ENCODE assay signal across 22 cellular contexts in the genomic region with DNA sequence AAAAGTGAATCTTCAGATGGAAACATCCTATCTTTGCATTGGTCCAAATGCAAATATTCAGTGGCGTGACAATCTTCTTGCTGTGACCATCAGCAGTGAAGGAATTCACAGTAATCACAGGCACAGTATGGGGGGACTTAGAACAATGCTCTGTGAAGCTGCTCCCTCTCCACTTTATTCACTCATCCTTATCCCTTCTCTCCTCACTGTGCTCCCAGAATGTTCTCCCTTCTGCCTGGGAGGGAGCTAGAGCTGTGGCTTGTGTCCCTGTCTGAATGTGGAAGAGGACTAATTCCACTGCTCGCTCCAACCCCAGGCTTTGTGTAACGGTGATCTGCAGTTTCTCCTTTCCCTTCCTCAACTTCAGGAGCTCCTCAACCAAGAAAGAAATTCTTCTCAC.
DNase-seq lines count a peak whose midpoint lies in the region; ATAC-seq and TF ChIP-seq lines count a peak whose summit lies in the region.
"Had no signal": no experiment of that assay in that cellular context is flagged by ENCODE, and none has a peak within 500 bp of the region (broad histone marks: within the 10 kb centered on the region; RNA-seq: fewer than 3 reads in every experiment).

No MANE protein-coding gene starts in this region.

- H3K23me2 ChIP-seq in H9 (ENCODE audit: insufficient read length, low read depth, low read length, poor library complexity, severe bottlenecking) = no peaks in the 10 kb centered on the region

- H2BK120ac ChIP-seq in H9 (ENCODE audit: low read depth, low read length, poor library complexity, severe bottlenecking) = no peak overlapping the region

- H4K91ac ChIP-seq in H9 (ENCODE audit: insufficient read length, low read depth, low read length) = no peak overlapping the region

- no peak overlapping the region for H2BK20ac ChIP-seq in H9 (ENCODE audit: low read depth, low read length, poor library complexity, severe bottlenecking)

- H3K4me3 Mint-ChIP-seq in H9 = no peak overlapping the region
- H3K4me3 Mint-ChIP-seq: activated B cell treated with CpG ODN at 0.5 μM for 24 hours; brain; effector memory CD8-positive, alpha-beta T cell; stimulated activated naive CD8-positive, alpha-beta T cell treated with anti-CD3 and anti-CD28 coated beads, Interleukin-15, amount 100 ng/mL, for 72 hours had no signal

- H3K14ac ChIP-seq in H9 (ENCODE audit: insufficient read depth, low read length) = no peak overlapping the region

- H3K79me1 ChIP-seq in H9 (ENCODE audit: insufficient read depth, low read depth, low read length, poor library complexity, severe bottlenecking) = no peaks in the 10 kb centered on the region

- H3K4me2 ChIP-seq in H9 (ENCODE audit: insufficient read depth, insufficient read length, low read length) (no peak overlapping the region), parathyroid adenoma (ENCODE audit: low read length) (no peak overlapping the region)

- H2BK5ac ChIP-seq in H9 (ENCODE audit: insufficient read length, low read length) = no peak overlapping the region

- no peak overlapping the region for H3T11ph ChIP-seq in H9 (ENCODE audit: low read length)

- H3K9ac ChIP-seq in H9 (ENCODE audit: extremely low read depth, insufficient read length, low read length) (no peak overlapping the region), parathyroid adenoma (no peak overlapping the region)

- H4K20me1 ChIP-seq in H9 (ENCODE audit: control insufficient read depth, insufficient read depth, insufficient read length) = no peaks in the 10 kb centered on the region

- H3K4me1 ChIP-seq in H9 (ENCODE audit: insufficient read depth, low read length) (no peaks in the 10 kb centered on the region; the same call in 1 of the 2 replicates), parathyroid adenoma (peaks cover 34% of the 10 kb centered on the region)
- H3K4me1 ChIP-seq: prostate gland, SJSA1, tibial artery had no signal

- no peak overlapping the region for H3K23ac ChIP-seq in H9 (ENCODE audit: insufficient read length, low read depth, low read length)

- no peak for ATAC-seq in GM19351 (IDR thresholded peaks at IDR 0.05; ENCODE audit: unreplicated experiment)
- ATAC-seq: effector memory CD8-positive, alpha-beta T cell; esophagus mucosa; lower lobe of right lung; stimulated activated naive CD8-positive, alpha-beta T cell treated with anti-CD3 and anti-CD28 coated beads, Interleukin-15, amount 100 ng/mL, for 72 hours had no signal

- no CpG with 5 or more reads among the region's 3 CpGs for WGBS in H9 (ENCODE audit: extremely low coverage, insufficient read length, low lambda C conversion rate)

- H3K56ac ChIP-seq in H9 (ENCODE audit: insufficient read length, low read depth, low read length) = no peak overlapping the region

- no peaks in the 10 kb centered on the region for H3K27me3 ChIP-seq in H9 (ENCODE audit: insufficient read depth, low read length)
- no peaks in the 10 kb centered on the region for H3K27me3 ChIP-seq in parathyroid adenoma (ENCODE audit: control insufficient read depth, insufficient read depth, low read length)
- H3K27me3 ChIP-seq: SJSA1, tibial artery had no signal

- H4K5ac ChIP-seq in H9 (ENCODE audit: insufficient read length, low read depth, low read length) = no peak overlapping the region

- no peak overlapping the region for H2BK12ac ChIP-seq in H9 (ENCODE audit: insufficient read length, low read depth, low read length)

- no peaks in the 10 kb centered on the region; a peak in 1 of 7 replicates for H3K36me3 Mint-ChIP-seq in H9 (ENCODE audit: insufficient read depth in 1 of 3, low read depth in 3 of 3)
- H3K36me3 Mint-ChIP-seq: brain had no signal

- H3K4me3 ChIP-seq in parathyroid adenoma (ENCODE audit: low read depth, low read length) = no peak overlapping the region
- H3K4me3 ChIP-seq: lower lobe of right lung, prostate gland, SJSA1, tibial artery had no signal

- no peak overlapping the region for H2AFZ ChIP-seq in H9 (ENCODE audit: low read length)
- peak overlapping the region; percentile 4 for H2AFZ ChIP-seq in parathyroid adenoma

- no peak overlapping the region for H2AK5ac ChIP-seq in H9 (ENCODE audit: insufficient read length, low read length)

- no peak overlapping the region for H2BK15ac ChIP-seq in H9 (ENCODE audit: low read depth, low read length)

- peak; percentile 51 for DNase-seq in H9
- peak; percentile 47 for DNase-seq in iPS DF 19.7 (ENCODE audit: low read depth, low spot score)
- no peak for DNase-seq in MV-4-11 (lab: John Stamatoyannopoulos, UW)
- DNase-seq in NCI-H2107 treated with DMSO at 0.1 percent for 48 hours (lab: John Stamatoyannopoulos, UW; ENCODE audit: unreplicated experiment) = no peak
- no peak for DNase-seq in dedifferentiated amniotic fluid mesenchymal stem cell (ENCODE audit: extremely low spot score)
- DNase-seq: activated B cell treated with CpG ODN at 0.5 μM for 24 hours; activated naive CD4-positive, alpha-beta T cell treated with Interleukin-2 at 50 U/mL for 16 hours; DND-41; effector memory CD8-positive, alpha-beta T cell; lower lobe of right lung; NCI-H1092; NCI-H187 treated with DMSO at 0.1 percent for 48 hours; NCI-H526; stimulated activated naive CD8-positive, alpha-beta T cell treated with anti-CD3 and anti-CD28 coated beads, Interleukin-15, amount 100 ng/mL, for 72 hours; tibial artery had no signal

- no peaks in the 10 kb centered on the region for H3K36me3 ChIP-seq in parathyroid adenoma (ENCODE audit: control insufficient read depth, insufficient read depth, low read length)
- H3K36me3 ChIP-seq: lower lobe of right lung, prostate gland, SJSA1, tibial artery had no signal

- no peaks in the 10 kb centered on the region for H3K27me3 Mint-ChIP-seq in H9 (ENCODE audit: low read depth)

- peaks cover 21 to 22% of the 10 kb centered on the region in 2 experiments for H3K4me1 Mint-ChIP-seq in H9
- H3K4me1 Mint-ChIP-seq: activated B cell treated with CpG ODN at 0.5 μM for 24 hours; stimulated activated naive CD8-positive, alpha-beta T cell treated with anti-CD3 and anti-CD28 coated beads, Interleukin-15, amount 100 ng/mL, for 72 hours had no signal

- no peak overlapping the region for H4K8ac ChIP-seq in H9 (replicated peaks; ENCODE audit: insufficient read length, low read depth, low read length)

- no peak overlapping the region for H3K4ac ChIP-seq in H9 (ENCODE audit: low read depth, low read length)

- no peak overlapping the region for H3K18ac ChIP-seq in H9 (ENCODE audit: insufficient read length, low read depth, low read length)

- H3K79me2 ChIP-seq in H9 (ENCODE audit: insufficient read depth, low read length) (no peaks in the 10 kb centered on the region; the same call in 1 of the 2 replicates), parathyroid adenoma (no peaks in the 10 kb centered on the region)

- TF ChIP-seq CTCF in H9 (conservative IDR thresholded peaks at IDR 0.05) = no peak
- TF ChIP-seq CTCF in parathyroid adenoma (IDR thresholded peaks at IDR 0.05) = peak; percentile 15

- H3K27ac ChIP-seq in H9 (ENCODE audit: insufficient read length, low read depth, low read length) (no peak overlapping the region), cingulate gyrus (ENCODE audit: low read depth, low read length) (peak overlapping the region; percentile 63), parathyroid adenoma (peak overlapping the region; percentile 93)
- H3K27ac ChIP-seq: lower lobe of right lung, prostate gland, SJSA1, tibial artery had no signal

- no peaks in the 10 kb centered on the region; a peak in 1 of 5 replicates for H3K9me3 Mint-ChIP-seq in H9
- H3K9me3 Mint-ChIP-seq: activated B cell treated with CpG ODN at 0.5 μM for 24 hours; brain; effector memory CD8-positive, alpha-beta T cell; stimulated activated naive CD8-positive, alpha-beta T cell treated with anti-CD3 and anti-CD28 coated beads, Interleukin-15, amount 100 ng/mL, for 72 hours had no signal

- H3K9me3 ChIP-seq in H9 (ENCODE audit: control insufficient read depth, low read depth, low read length) (no peaks in the 10 kb centered on the region), parathyroid adenoma (ENCODE audit: control insufficient read depth, low read length) (no peaks in the 10 kb centered on the region)
- H3K9me3 ChIP-seq: lower lobe of right lung, prostate gland, SJSA1, tibial artery had no signal

- peak overlapping the region in 1 of 3 experiments; percentile 37; a peak in 2 of 7 replicates for H3K27ac Mint-ChIP-seq in H9
- H3K27ac Mint-ChIP-seq: activated B cell treated with CpG ODN at 0.5 μM for 24 hours; brain; effector memory CD8-positive, alpha-beta T cell; stimulated activated naive CD8-positive, alpha-beta T cell treated with anti-CD3 and anti-CD28 coated beads, Interleukin-15, amount 100 ng/mL, for 72 hours had no signal

Comparison
In these comparisons a context has a peak if more than half of its experiments do, and no peak if none do; other contexts are left out.
1. DNase-seq: peak in H9 (single experiment) and iPS DF 19.7 (single experiment); none in MV-4-11 (single experiment), NCI-H2107 treated with DMSO at 0.1 percent for 48 hours (single experiment) and dedifferentiated amniotic fluid mesenchymal stem cell (single experiment).